ENCODE assay signal across 18 cellular contexts in the genomic region with DNA sequence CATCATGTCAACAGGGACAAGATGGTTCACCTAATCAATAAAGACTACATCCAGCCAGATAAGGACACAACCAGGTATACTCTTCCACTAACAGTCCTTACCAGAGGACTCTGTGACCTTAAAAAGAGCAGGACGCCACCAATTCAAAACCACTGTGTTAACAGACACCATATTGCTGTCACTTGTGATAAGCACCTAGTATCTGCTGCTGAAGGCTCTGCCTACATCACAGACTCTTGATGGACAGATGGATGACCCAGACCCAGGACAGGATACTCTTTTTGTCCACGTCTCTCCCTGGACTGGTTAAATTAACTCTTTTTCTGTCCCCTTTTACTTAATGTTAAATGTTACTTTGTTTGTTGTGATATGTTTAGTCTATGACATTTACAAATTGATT.
DNase-seq lines count a peak whose midpoint lies in the region; ATAC-seq, FAIRE-seq and TF ChIP-seq lines count a peak whose summit lies in the region.
"Had no signal": no experiment of that assay in that cellular context is flagged by ENCODE, and none has a peak within 500 bp of the region (broad histone marks: within the 10 kb centered on the region; RNA-seq: fewer than 3 reads in every experiment).

No MANE protein-coding gene starts in this region.

- POLR2A ChIA-PET in K562 (lab: Yijun Ruan, JAX), result interaction anchor here (0.6 kb wide), 1 partner anchor 322 kb away, joined by 3 read pairs; no protein-coding TSS in a partner anchor

- H3K4me1 ChIP-seq in OCI-LY3 (ENCODE audit: low read length) (no peaks in the 10 kb centered on the region), K562 (replicated peaks in 1 of 2; ENCODE audit: control insufficient read depth in 2 of 2, insufficient read depth in 2 of 2, low read length in 2 of 2) (no peaks in the 10 kb centered on the region), spleen (no peaks in the 10 kb centered on the region)
- H3K4me1 ChIP-seq: Caco-2 had no signal

- no peak for TF ChIP-seq CTCF in OCI-LY3 (IDR thresholded peaks at IDR 0.05; ENCODE audit: low read depth, low read length)
- no peak for TF ChIP-seq CTCF in K562 (IDR thresholded peaks at IDR 0.05 in 2 of 3, conservative IDR thresholded peaks at IDR 0.05 in 1 of 3; ENCODE audit: insufficient read depth in 2 of 3, low read depth in 1 of 3, low read length in 3 of 3)
- no peak for TF ChIP-seq CTCF in spleen (IDR thresholded peaks at IDR 0.05 in 8 of 11, conservative IDR thresholded peaks at IDR 0.05 in 3 of 11)

- H3K9ac ChIP-seq in OCI-LY3 (ENCODE audit: low read length), result no peak overlapping the region
- no peak overlapping the region for H3K9ac ChIP-seq in K562 (ENCODE audit: insufficient read depth in 1 of 2, low read depth in 2 of 2, low read length in 2 of 2)
- H3K9ac ChIP-seq: GM23248 had no signal

- H3K27ac ChIP-seq in OCI-LY3 (ENCODE audit: low read length) (no peak overlapping the region), K562 (ENCODE audit: extremely low read depth, low read depth, low read length) (no peak overlapping the region), spleen (no peak overlapping the region)
- H3K27ac ChIP-seq: C4-2B, GM23248, HL-60 had no signal

- FAIRE-seq in K562 (lab: Jason Lieb, UNC), result no peak
- FAIRE-seq: A204.1, D721Med, G401.6, GM12891, GM19239 had no signal

- TF ChIP-seq RAD21 in K562 (CRISPR knock-in tag; conservative IDR thresholded peaks at IDR 0.05 in 1 of 2, IDR thresholded peaks at IDR 0.05 in 1 of 2), result no peak

- TF ChIP-seq POLR2A in K562 (conservative IDR thresholded peaks at IDR 0.05) (no peak), spleen (IDR thresholded peaks at IDR 0.05) (no peak)

- no peaks in the 10 kb centered on the region for H3K36me3 ChIP-seq in OCI-LY3 (replicated peaks; ENCODE audit: low read depth, low read length)
- H3K36me3 ChIP-seq in K562 (ENCODE audit: control insufficient read depth, insufficient read depth, low read length), result no peaks in the 10 kb centered on the region
- no peaks in the 10 kb centered on the region for H3K36me3 ChIP-seq in spleen

- WGBS in K562 (ENCODE audit: insufficient coverage, low coverage, missing lambda C conversion rate), result 5% methylated on average over 2 of the region's 2 CpGs
- WGBS in spleen, 5 donors, result 59 to 71% (median 62%) methylated on average over 2 of the region's 2 CpGs

- H3K27me3 ChIP-seq in OCI-LY3 (ENCODE audit: low read depth, low read length) (no peaks in the 10 kb centered on the region), K562 (ENCODE audit: control insufficient read depth in 2 of 2, insufficient read depth in 2 of 2, low read length in 2 of 2) (no peaks in the 10 kb centered on the region), spleen (replicated peaks in 1 of 7) (no peaks in the 10 kb centered on the region)

- in situ Hi-C loops in K562 (cut with MboI), result no loop called here

- no peaks in the 10 kb centered on the region for H3K9me3 ChIP-seq in OCI-LY3 (ENCODE audit: insufficient read depth, low read length)
- H3K9me3 ChIP-seq in K562 (replicated peaks; ENCODE audit: control insufficient read depth, insufficient read depth, low read depth, low read length), result peaks cover 3% of the 10 kb centered on the region; the same call in 1 of the 2 replicates
- H3K9me3 ChIP-seq in spleen, result peaks cover 0 to 15% (median 2%) of the 10 kb centered on the region in 8 donors
- H3K9me3 ChIP-seq: Caco-2 had no signal

- DNase-seq in K562 (ENCODE audit: extremely low read depth in 1 of 4, low spot score in 3 of 4) (peak in 2 of 4 experiments; percentile 5 to 44), left ventricle myocardium superior (no peak), Kasumi-1 (lab: John Stamatoyannopoulos, UW) (no peak), spleen (no peak)
- no peak for DNase-seq in activated effector memory CD4-positive, alpha-beta T cell treated with anti-CD3 and anti-CD28 coated beads, Interleukin-2, amount 50 U/mL, for 16 hours
- DNase-seq: ACHN; Caco-2; CD4-positive, alpha-beta T cell; GM23248; HCEC 1CT had no signal

- no peak overlapping the region for H3K4me2 ChIP-seq in OCI-LY3 (ENCODE audit: low read length)
- H3K4me2 ChIP-seq in K562 (ENCODE audit: insufficient read depth, low read length), result no peak overlapping the region

- CTCF ChIA-PET in K562 (lab: Yijun Ruan, JAX; ENCODE audit: low intra/inter-chr PET ratio), result no interaction called here

- H4K20me1 ChIP-seq in OCI-LY3 (ENCODE audit: insufficient read depth, low read length), result no peaks in the 10 kb centered on the region
- no peaks in the 10 kb centered on the region for H4K20me1 ChIP-seq in K562 (replicated peaks; ENCODE audit: control insufficient read depth, insufficient read depth, low read length)

- TF ChIP-seq EP300 in K562 (IDR thresholded peaks at IDR 0.05; ENCODE audit: low read length), result no peak

- ATAC-seq in K562 (peak; percentile 64), left ventricle myocardium superior (peak; percentile 69)

- intact Hi-C loops in K562 (cut with micrococcal nuclease), result no loop called here
- intact Hi-C loops in left ventricle myocardium superior (cut with micrococcal nuclease), result no loop called here
- intact Hi-C loops in spleen (cut with DNase I; ENCODE audit: low total_unique reads), result no loop called here

- no peak overlapping the region for H3K4me3 ChIP-seq in OCI-LY3 (ENCODE audit: low read length)
- H3K4me3 ChIP-seq in K562, result no peak overlapping the region
- H3K4me3 ChIP-seq in spleen, result no peak overlapping the region
- H3K4me3 ChIP-seq: GM23248 had no signal

- H3K9me1 ChIP-seq in K562 (ENCODE audit: control insufficient read depth, insufficient read depth, low read length), result no peaks in the 10 kb centered on the region

- BruUV-seq in K562 (replicated peaks; lab: Mats Ljungman, UMichigan), result no TSS peak

- H3K79me2 ChIP-seq in OCI-LY3 (ENCODE audit: low read length), result no peaks in the 10 kb centered on the region
- no peaks in the 10 kb centered on the region for H3K79me2 ChIP-seq in K562 (ENCODE audit: control insufficient read depth, insufficient read depth, low read length)

- H2AFZ ChIP-seq in OCI-LY3 (ENCODE audit: low read depth, low read length) (0 out of 2 replicates have a peak overlapping the region, but pooled peaks have one; percentile 32), K562 (ENCODE audit: low read depth, low read length) (no peak overlapping the region)
- H2AFZ ChIP-seq: GM23248 had no signal

TF ChIP-seq in K562, 482 proteins besides CTCF, POLR2A, EP300 and RAD21 (continues in another document):
- TF ChIP-seq TAL1 (IDR thresholded peaks at IDR 0.05) (peak; percentile 21; the same call in 1 of the 2 replicates), MEIS2 (IDR thresholded peaks at IDR 0.05; ENCODE audit: partially characterized antibody) (peak; percentile 52), TEAD4 (IDR thresholded peaks at IDR 0.05; ENCODE audit: low read length) (0 out of 2 replicates have a peak, but pooled peaks have one; percentile 23), TEAD4 (CRISPR knock-in tag; IDR thresholded peaks at IDR 0.05; ENCODE audit: borderline replicate concordance) (no peak), ZNF707 (CRISPR knock-in tag; conservative IDR thresholded peaks at IDR 0.05) (no peak), TCF3 (CRISPR knock-in tag; IDR thresholded peaks at IDR 0.05) (peak; percentile 57), CBFA2T2 (conservative IDR thresholded peaks at IDR 0.05) (peak; percentile 48; the same call in 1 of the 2 replicates), ARID1B (IDR thresholded peaks at IDR 0.05) (peak; percentile 29; the same call in 1 of the 2 replicates), CBFA2T3 (IDR thresholded peaks at IDR 0.05) (peak; percentile 70), CXXC5 (CRISPR knock-in tag; IDR thresholded peaks at IDR 0.05) (peak; percentile 45), NCOR1 (IDR thresholded peaks at IDR 0.05) (peak; percentile 12; the same call in 1 of the 2 replicates), MEF2A (IDR thresholded peaks at IDR 0.05; ENCODE audit: control insufficient read depth, low read depth, low read length) (no peak)
- TF ChIP-seq, protein P1, sequence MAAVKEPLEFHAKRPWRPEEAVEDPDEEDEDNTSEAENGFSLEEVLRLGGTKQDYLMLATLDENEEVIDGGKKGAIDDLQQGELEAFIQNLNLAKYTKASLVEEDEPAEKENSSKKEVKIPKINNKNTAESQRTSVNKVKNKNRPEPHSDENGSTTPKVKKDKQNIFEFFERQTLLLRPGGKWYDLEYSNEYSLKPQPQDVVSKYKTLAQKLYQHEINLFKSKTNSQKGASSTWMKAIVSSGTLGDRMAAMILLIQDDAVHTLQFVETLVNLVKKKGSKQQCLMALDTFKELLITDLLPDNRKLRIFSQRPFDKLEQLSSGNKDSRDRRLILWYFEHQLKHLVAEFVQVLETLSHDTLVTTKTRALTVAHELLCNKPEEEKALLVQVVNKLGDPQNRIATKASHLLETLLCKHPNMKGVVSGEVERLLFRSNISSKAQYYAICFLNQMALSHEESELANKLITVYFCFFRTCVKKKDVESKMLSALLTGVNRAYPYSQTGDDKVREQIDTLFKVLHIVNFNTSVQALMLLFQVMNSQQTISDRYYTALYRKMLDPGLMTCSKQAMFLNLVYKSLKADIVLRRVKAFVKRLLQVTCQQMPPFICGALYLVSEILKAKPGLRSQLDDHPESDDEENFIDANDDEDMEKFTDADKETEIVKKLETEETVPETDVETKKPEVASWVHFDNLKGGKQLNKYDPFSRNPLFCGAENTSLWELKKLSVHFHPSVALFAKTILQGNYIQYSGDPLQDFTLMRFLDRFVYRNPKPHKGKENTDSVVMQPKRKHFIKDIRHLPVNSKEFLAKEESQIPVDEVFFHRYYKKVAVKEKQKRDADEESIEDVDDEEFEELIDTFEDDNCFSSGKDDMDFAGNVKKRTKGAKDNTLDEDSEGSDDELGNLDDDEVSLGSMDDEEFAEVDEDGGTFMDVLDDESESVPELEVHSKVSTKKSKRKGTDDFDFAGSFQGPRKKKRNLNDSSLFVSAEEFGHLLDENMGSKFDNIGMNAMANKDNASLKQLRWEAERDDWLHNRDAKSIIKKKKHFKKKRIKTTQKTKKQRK (IDR thresholded peaks at IDR 0.05; ENCODE audit: borderline replicate concordance, low read depth, low read length), result no peak
- TF ChIP-seq, protein P2, sequence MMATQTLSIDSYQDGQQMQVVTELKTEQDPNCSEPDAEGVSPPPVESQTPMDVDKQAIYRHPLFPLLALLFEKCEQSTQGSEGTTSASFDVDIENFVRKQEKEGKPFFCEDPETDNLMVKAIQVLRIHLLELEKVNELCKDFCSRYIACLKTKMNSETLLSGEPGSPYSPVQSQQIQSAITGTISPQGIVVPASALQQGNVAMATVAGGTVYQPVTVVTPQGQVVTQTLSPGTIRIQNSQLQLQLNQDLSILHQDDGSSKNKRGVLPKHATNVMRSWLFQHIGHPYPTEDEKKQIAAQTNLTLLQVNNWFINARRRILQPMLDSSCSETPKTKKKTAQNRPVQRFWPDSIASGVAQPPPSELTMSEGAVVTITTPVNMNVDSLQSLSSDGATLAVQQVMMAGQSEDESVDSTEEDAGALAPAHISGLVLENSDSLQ (IDR thresholded peaks at IDR 0.05), result peak; percentile 68; the same call in 1 of the 2 replicates
